1 cellular context compared by ENCODE assay signal in the genomic region with DNA sequence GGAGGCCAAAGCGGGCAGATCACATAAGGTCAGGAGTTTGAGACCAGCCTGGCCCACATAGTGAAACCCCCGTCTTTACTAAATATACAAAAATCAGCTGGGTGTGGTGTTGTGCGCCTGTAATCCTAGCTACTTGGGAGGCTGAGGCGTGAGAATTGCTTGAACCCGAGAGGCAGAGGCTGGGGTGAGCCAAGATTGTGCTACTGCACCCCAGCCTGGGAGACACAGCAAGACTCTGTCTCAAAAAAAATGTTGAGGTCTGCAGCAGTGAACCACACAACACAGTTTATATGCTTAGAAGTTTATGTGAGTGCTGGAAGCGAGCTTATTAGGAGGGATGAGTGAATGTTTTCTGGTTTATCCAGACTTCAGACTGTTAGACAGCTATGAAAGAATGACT.
TF ChIP-seq lines count a peak whose summit lies in the region.

No MANE protein-coding gene starts in this region.

TF ChIP-seq in GM23338, 12 proteins besides CTCF, POLR2A, EP300 and RAD21 (continued from another document):
- TF ChIP-seq REST (IDR thresholded peaks at IDR 0.05; ENCODE audit: unreplicated experiment), result no peak
- TF ChIP-seq NANOG (IDR thresholded peaks at IDR 0.05; ENCODE audit: borderline replicate concordance), result no peak
- no peak for TF ChIP-seq EZH2phosphoT487 (IDR thresholded peaks at IDR 0.05; ENCODE audit: unreplicated experiment)
- TF ChIP-seq ZNF331 (CRISPR knock-in tag; IDR thresholded peaks at IDR 0.05; ENCODE audit: low read depth), result no peak
- TF ChIP-seq POLR2AphosphoS5 (IDR thresholded peaks at IDR 0.05; ENCODE audit: low read depth), result no peak
- TF ChIP-seq CREB1 (CRISPR knock-in tag; IDR thresholded peaks at IDR 0.05; ENCODE audit: low read depth), result no peak
- TF ChIP-seq STAT1 (IDR thresholded peaks at IDR 0.05; ENCODE audit: unreplicated experiment), result no peak
- TF ChIP-seq JUNB (IDR thresholded peaks at IDR 0.05; ENCODE audit: unreplicated experiment), result no peak
- no peak for TF ChIP-seq ZNF462 (CRISPR knock-in tag; IDR thresholded peaks at IDR 0.05)
- TF ChIP-seq EZH2 (IDR thresholded peaks at IDR 0.05; ENCODE audit: low read depth, unreplicated experiment), result no peak
